ENCODE assay signal across 26 cellular contexts in genomic region chr9:115086886-115087285, GRCh38. TPM values are rescaled to one million over a fixed set of nuclear protein-coding genes. Genes with fewer than 3 reads are reported as not detected.
"Had no signal": no experiment of that assay in that cellular context is flagged by ENCODE, and none has a peak within 500 bp of the region (broad histone marks: within the 10 kb centered on the region; RNA-seq: fewer than 3 reads in every experiment).

No MANE protein-coding gene starts in this region.

- H3K27ac ChIP-seq: cardiac muscle cell, coronary artery, dorsolateral prefrontal cortex, neural progenitor cell, right lobe of liver, upper lobe of left lung had no signal

- H3K4me1 ChIP-seq: heart left ventricle, neural progenitor cell, right lobe of liver, upper lobe of left lung, vagina had no signal

- ATAC-seq: activated CD8-positive, alpha-beta T cell treated with anti-CD3 and anti-CD28 coated beads for 36 hours; activated T-cell treated with anti-CD3 and anti-CD28 coated beads, Interleukin-2, amount 50 U/mL, for 4 hours; activated T-helper 17 cell treated with anti-CD3 and anti-CD28 coated beads, Interleukin-2, amount 50 U/mL, for 72 hours; naive thymus-derived CD8-positive, alpha-beta T cell; right lobe of liver; WTC11 had no signal

- H3K36me3 ChIP-seq: cardiac muscle cell, heart left ventricle, neural progenitor cell, right lobe of liver, upper lobe of left lung, vagina had no signal

- H3K9ac ChIP-seq: neural progenitor cell had no signal

- H3K9me3 ChIP-seq: heart left ventricle, right lobe of liver, upper lobe of left lung, vagina had no signal

- DNase-seq: activated CD4-positive, alpha-beta T cell treated with anti-CD3 and anti-CD28 coated beads for 1 hour; activated CD4-positive, alpha-beta T cell treated with anti-CD3 and anti-CD28 coated beads, Interleukin-2, amount 10 ng/mL, durations not matched to agents 7 days and 5 days; activated CD8-positive, alpha-beta T cell treated with anti-CD3 and anti-CD28 coated beads for 36 hours; activated gamma-delta T cell treated with Interleukin-2 at 50 U/mL for 16 hours; activated naive CD4-positive, alpha-beta T cell treated with anti-CD3 and anti-CD28 coated beads, Interleukin-2, amount 50 U/mL, for 16 hours; activated T-cell treated with anti-CD3 and anti-CD28 coated beads, Interleukin-2, amount 50 U/mL, for 4 hours; anterior cingulate cortex; cerebellar nuclear complex; dorsolateral prefrontal cortex; effector memory CD4-positive, alpha-beta T cell; erythroblast; heart left ventricle; immature natural killer cell; naive thymus-derived CD8-positive, alpha-beta T cell; right lobe of liver; small intestine; stimulated activated CD4-positive, alpha-beta T cell treated with anti-CD3 and anti-CD28 coated beads, Interleukin-4, amount 100 ng/mL, for 24 hours; stimulated activated naive CD8-positive, alpha-beta T cell treated with anti-CD3 and anti-CD28 coated beads, Interleukin-15, amount 100 ng/mL, for 72 hours; T-helper 2 cell had no signal

- H3K4me2 ChIP-seq: neural progenitor cell had no signal

- H3K4me3 ChIP-seq: cardiac muscle cell, coronary artery, dorsolateral prefrontal cortex, heart left ventricle, neural progenitor cell, right lobe of liver, upper lobe of left lung, vagina had no signal

- H2AFZ ChIP-seq: neural progenitor cell had no signal

- H3K27me3 ChIP-seq: cardiac muscle cell, dorsolateral prefrontal cortex, heart left ventricle, neural progenitor cell, right lobe of liver, upper lobe of left lung, vagina had no signal

RNA-seq across cellular contexts. Expression of gene TNC, which starts 31.1 kb away (rescaled TPM):
- total RNA-seq: activated T-helper 17 cell treated with anti-CD3 and anti-CD28 coated beads, Interleukin-2, amount 50 U/mL, for 72 hours; naive thymus-derived CD8-positive, alpha-beta T cell had no signal
- polyA plus RNA-seq: immature natural killer cell; naive thymus-derived CD8-positive, alpha-beta T cell had no signal
